ENCODE assay signal across 1 cellular context in genomic region chr3:18837137-18837536, GRCh38.
TF ChIP-seq lines count a peak whose summit lies in the region.

No MANE protein-coding gene starts in this region.

TF ChIP-seq in H1, 55 proteins besides CTCF, POLR2A, EP300 and RAD21:
- no peak for TF ChIP-seq BRCA1 (IDR thresholded peaks at IDR 0.05; ENCODE audit: low read depth, low read length)
- TF ChIP-seq KDM1A (IDR thresholded peaks at IDR 0.05; ENCODE audit: borderline replicate concordance, low read length) = no peak
- no peak for TF ChIP-seq RFX5 (IDR thresholded peaks at IDR 0.05; ENCODE audit: borderline replicate concordance, low read depth, low read length)
- TF ChIP-seq TAF1 (IDR thresholded peaks at IDR 0.05; ENCODE audit: low read depth, low read length) = no peak
- no peak for TF ChIP-seq YY1 (IDR thresholded peaks at IDR 0.05; ENCODE audit: low read depth, low read length)
- no peak for TF ChIP-seq SP2 (IDR thresholded peaks at IDR 0.05; ENCODE audit: low read length)
- no peak for TF ChIP-seq PHF8 (conservative IDR thresholded peaks at IDR 0.05; ENCODE audit: low read depth, low read length)
- no peak for TF ChIP-seq JUN (IDR thresholded peaks at IDR 0.05; ENCODE audit: low read depth, low read length)
- TF ChIP-seq ATF3 (IDR thresholded peaks at IDR 0.05; ENCODE audit: insufficient read depth, low read depth, low read length) = no peak
- TF ChIP-seq CBX8 (IDR thresholded peaks at IDR 0.05; ENCODE audit: borderline replicate concordance, low read depth, low read length) = no peak
- TF ChIP-seq SIX5 (IDR thresholded peaks at IDR 0.05; ENCODE audit: low read depth, low read length) = no peak
TF ChIP-seq in H1: peak in this region for 0.
